8 cellular contexts compared by ENCODE assay signal in genomic region chr12:116142936-116143882, GRCh38.
DNase-seq lines count a peak whose midpoint lies in the region; ATAC-seq, FAIRE-seq and TF ChIP-seq lines count a peak whose summit lies in the region.

No MANE protein-coding gene starts in this region.

- TF ChIP-seq CTCF in bronchial epithelial cell (IDR thresholded peaks at IDR 0.05; ENCODE audit: insufficient read depth, low read length, severe bottlenecking) (no peak), osteoblast (IDR thresholded peaks at IDR 0.05; ENCODE audit: extremely low read depth, low read depth, low read length) (no peak)

- H3K27me3 ChIP-seq in bronchial epithelial cell (ENCODE audit: control insufficient read depth, insufficient read depth, low read length) (no peaks in the 10 kb centered on the region), osteoblast (ENCODE audit: insufficient read depth, low read length) (no peaks in the 10 kb centered on the region), Karpas-422 (ENCODE audit: low read length) (no peaks in the 10 kb centered on the region)

- H3K36me3 ChIP-seq in bronchial epithelial cell (ENCODE audit: control insufficient read depth, insufficient read depth, low read length) (no peaks in the 10 kb centered on the region), osteoblast (ENCODE audit: insufficient read depth, low read length) (no peaks in the 10 kb centered on the region), Karpas-422 (ENCODE audit: insufficient read depth, low read length) (no peaks in the 10 kb centered on the region)

- peak; percentile 51 for DNase-seq in GM03348 (ENCODE audit: low spot score)
- peak; percentile 90 for DNase-seq in LHCN-M2 (ENCODE audit: low read depth)
- peak; percentile 86 for DNase-seq in bronchial epithelial cell (ENCODE audit: low read depth)
- no peak for DNase-seq in osteoblast (ENCODE audit: insufficient read length, low spot score, missing footprints)
- DNase-seq in Karpas-422 = no peak
- no peak for DNase-seq in DMS53 (lab: John Stamatoyannopoulos, UW)

- no peak overlapping the region for H3K4me3 ChIP-seq in bronchial epithelial cell (ENCODE audit: low read depth, low read length)
- H3K4me3 ChIP-seq in osteoblast (ENCODE audit: insufficient read depth, low read length) = peak overlapping the region; percentile 38
- no peak overlapping the region for H3K4me3 ChIP-seq in Karpas-422 (ENCODE audit: low read length)

- ATAC-seq in HG02623 (IDR thresholded peaks at IDR 0.05; ENCODE audit: unreplicated experiment) (no peak), GM18867 (IDR thresholded peaks at IDR 0.05; ENCODE audit: unreplicated experiment) (no peak)

- H3K79me2 ChIP-seq in osteoblast (ENCODE audit: insufficient read depth, low read length) (peaks cover 94% of the 10 kb centered on the region), Karpas-422 (ENCODE audit: low read length) (no peaks in the 10 kb centered on the region)

- H2AFZ ChIP-seq in osteoblast (ENCODE audit: low read length) = no peak overlapping the region
- no peak overlapping the region for H2AFZ ChIP-seq in Karpas-422 (ENCODE audit: low read length)

- peaks cover 73% of the 10 kb centered on the region for H4K20me1 ChIP-seq in osteoblast (ENCODE audit: insufficient read depth, low read length)
- H4K20me1 ChIP-seq in Karpas-422 (ENCODE audit: insufficient read depth, low read depth, low read length) = peaks cover 54% of the 10 kb centered on the region

- H3K4me2 ChIP-seq in osteoblast (ENCODE audit: insufficient read depth, low read length) (peak overlapping the region; percentile 63), Karpas-422 (ENCODE audit: low read depth, low read length, poor library complexity, severe bottlenecking) (no peak overlapping the region)

- no peaks in the 10 kb centered on the region for H3K9me2 ChIP-seq in Karpas-422 (replicated peaks; ENCODE audit: insufficient read depth, low read length)

- no peak for FAIRE-seq in bronchial epithelial cell (lab: Jason Lieb, UNC)

- H3K4me1 ChIP-seq in osteoblast (ENCODE audit: insufficient read depth, low read length) = peaks cover 59% of the 10 kb centered on the region
- no peaks in the 10 kb centered on the region for H3K4me1 ChIP-seq in Karpas-422 (ENCODE audit: low read length)

- H3K27ac ChIP-seq in osteoblast (ENCODE audit: low read depth, low read length) (peak overlapping the region; percentile 86), Karpas-422 (ENCODE audit: low read length) (no peak overlapping the region)

- no peak overlapping the region for H3K9ac ChIP-seq in Karpas-422 (ENCODE audit: low read length)

- H3K9me3 ChIP-seq in osteoblast (ENCODE audit: low read depth, low read length) = no peaks in the 10 kb centered on the region
- no peaks in the 10 kb centered on the region for H3K9me3 ChIP-seq in Karpas-422 (ENCODE audit: low read length)

Comparison
In these comparisons a context has a peak if more than half of its experiments do, and no peak if none do; other contexts are left out.
1. DNase-seq: peak in GM03348 (single experiment), LHCN-M2 (single experiment) and bronchial epithelial cell (single experiment); none in osteoblast (single experiment), Karpas-422 (single experiment) and DMS53 (single experiment).